In genomic region chr10:101216207-101216607, GRCh38 we compare ENCODE assay signal across 13 cellular contexts. TPM values are rescaled to one million over a fixed set of nuclear protein-coding genes. Genes with fewer than 3 reads are reported as not detected.
A peak's percentile ranks its signal among the peaks of the same experiment; 100 is the strongest.
DNase-seq lines count a peak whose midpoint lies in the region; ATAC-seq and TF ChIP-seq lines count a peak whose summit lies in the region.
"Had no signal": no experiment of that assay in that cellular context is flagged by ENCODE, and none has a peak within 500 bp of the region (broad histone marks: within the 10 kb centered on the region; RNA-seq: fewer than 3 reads in every experiment).

No MANE protein-coding gene starts in this region.

- H3K4me2 ChIP-seq in neural cell (ENCODE audit: low read length), result no peak overlapping the region

- POLR2A ChIA-PET in activated naive CD8-positive, alpha-beta T cell treated with anti-CD3 and anti-CD28 coated beads, Interleukin-2, amount 10 ng/mL, durations not matched to agents 7 days and 5 days (lab: Charles Lee), result no interaction called here

- H3K4me3 Mint-ChIP-seq in activated naive CD8-positive, alpha-beta T cell treated with anti-CD3 and anti-CD28 coated beads, Interleukin-2, amount 10 ng/mL, durations not matched to agents 7 days and 5 days, result peak overlapping the region; percentile 30

- H3K36me3 ChIP-seq in neural cell (ENCODE audit: insufficient read depth, low read length) (no peaks in the 10 kb centered on the region), right lobe of liver (no peaks in the 10 kb centered on the region), vagina (no peaks in the 10 kb centered on the region)

- H3K4me1 ChIP-seq in right lobe of liver (peaks cover 0 to 18% (median 0%) of the 10 kb centered on the region in 4 donors), vagina (peaks cover 42% of the 10 kb centered on the region)

- no peaks in the 10 kb centered on the region for H3K9me3 Mint-ChIP-seq in activated naive CD8-positive, alpha-beta T cell treated with anti-CD3 and anti-CD28 coated beads, Interleukin-2, amount 10 ng/mL, durations not matched to agents 7 days and 5 days

- H3K36me3 Mint-ChIP-seq in activated naive CD8-positive, alpha-beta T cell treated with anti-CD3 and anti-CD28 coated beads, Interleukin-2, amount 10 ng/mL, durations not matched to agents 7 days and 5 days, result no peaks in the 10 kb centered on the region

- WGBS in right lobe of liver (ENCODE audit: insufficient coverage, low coverage, low lambda C conversion rate, missing lambda C conversion rate), result 3% methylated on average over 14 of the region's 26 CpGs

- H3K9me3 ChIP-seq in neural cell (ENCODE audit: low read length), result no peaks in the 10 kb centered on the region
- no peaks in the 10 kb centered on the region for H3K9me3 ChIP-seq in right lobe of liver
- H3K9me3 ChIP-seq in vagina, result no peaks in the 10 kb centered on the region

- DNase-seq in DMS79 treated with DMSO at 0.1 percent for 48 hours (lab: John Stamatoyannopoulos, UW) (peak; percentile 19), DMS79 (lab: John Stamatoyannopoulos, UW) (no peak), right lobe of liver (no peak), vagina (ENCODE audit: extremely low spot score in 2 of 2) (no peak), glomerular visceral epithelial cell (ENCODE audit: extremely low spot score) (no peak)
- DNase-seq in activated naive CD8-positive, alpha-beta T cell treated with anti-CD3 and anti-CD28 coated beads, Interleukin-2, amount 10 ng/mL, durations not matched to agents 7 days and 5 days, result peak; percentile 43
- DNase-seq: 8988T, amygdala, NCI-H524 treated with DMSO at 0.1 percent for 48 hours, right cardiac atrium had no signal

- peaks cover 100% of the 10 kb centered on the region for H3K27me3 ChIP-seq in neural cell (ENCODE audit: insufficient read depth, low read depth, low read length)
- peaks cover 31 to 54% of the 10 kb centered on the region in 2 donors for H3K27me3 ChIP-seq in right lobe of liver
- peaks cover 42% of the 10 kb centered on the region for H3K27me3 ChIP-seq in vagina

- no peak for ATAC-seq in activated naive CD8-positive, alpha-beta T cell treated with anti-CD3 and anti-CD28 coated beads, Interleukin-2, amount 10 ng/mL, durations not matched to agents 7 days and 5 days (ENCODE audit: low read depth)
- ATAC-seq in right lobe of liver, result no peak
- ATAC-seq: right cardiac atrium had no signal

- TF ChIP-seq POLR2A in right lobe of liver (IDR thresholded peaks at IDR 0.05), result no peak
- TF ChIP-seq POLR2A in vagina (IDR thresholded peaks at IDR 0.05), result no peak

- H3K9me2 ChIP-seq in neural cell (ENCODE audit: insufficient read depth, low read length), result no peaks in the 10 kb centered on the region

- TF ChIP-seq RAD21 in Ishikawa (IDR thresholded peaks at IDR 0.05; ENCODE audit: low read depth) (no peak), neural cell (conservative IDR thresholded peaks at IDR 0.05) (no peak)

- peaks cover 81% of the 10 kb centered on the region for H3K27me3 Mint-ChIP-seq in activated naive CD8-positive, alpha-beta T cell treated with anti-CD3 and anti-CD28 coated beads, Interleukin-2, amount 10 ng/mL, durations not matched to agents 7 days and 5 days

- no peaks in the 10 kb centered on the region for H4K20me1 ChIP-seq in neural cell (ENCODE audit: insufficient read depth)

- no peaks in the 10 kb centered on the region for H3K79me2 ChIP-seq in neural cell (replicated peaks; ENCODE audit: insufficient read depth, low read length)

- intact Hi-C loops in right lobe of liver (cut with DNase I) (loop anchor here in 1 of 2 donors (10.0 kb wide), 1 partner anchor 559 kb away; the partner anchor contains the start of gene FGF8), vagina (cut with DNase I) (loop anchor here (5.0 kb wide), 1 partner anchor 351 kb away; no protein-coding TSS in a partner anchor)

- H3K27ac ChIP-seq in neural cell (ENCODE audit: low read length) (no peak overlapping the region), right lobe of liver (no peak overlapping the region), vagina (no peak overlapping the region)

- no peak overlapping the region for H3K4me3 ChIP-seq in neural cell (ENCODE audit: low read length)
- no peak overlapping the region for H3K4me3 ChIP-seq in right lobe of liver
- no peak overlapping the region for H3K4me3 ChIP-seq in vagina

- peaks cover 17% of the 10 kb centered on the region for H3K4me1 Mint-ChIP-seq in activated naive CD8-positive, alpha-beta T cell treated with anti-CD3 and anti-CD28 coated beads, Interleukin-2, amount 10 ng/mL, durations not matched to agents 7 days and 5 days

- H3K9ac ChIP-seq in neural cell (ENCODE audit: low read length), result no peak overlapping the region

- H3K27ac Mint-ChIP-seq in activated naive CD8-positive, alpha-beta T cell treated with anti-CD3 and anti-CD28 coated beads, Interleukin-2, amount 10 ng/mL, durations not matched to agents 7 days and 5 days, result no peak overlapping the region

- no peaks in the 10 kb centered on the region for H3F3A ChIP-seq in neural cell (ENCODE audit: insufficient read depth, low read length, poor library complexity, severe bottlenecking)

- TF ChIP-seq CTCF in neural cell (IDR thresholded peaks at IDR 0.05; ENCODE audit: poor library complexity, severe bottlenecking) (no peak), right lobe of liver (IDR thresholded peaks at IDR 0.05) (no peak), vagina (IDR thresholded peaks at IDR 0.05) (no peak)

- no peak for TF ChIP-seq EP300 in Ishikawa (IDR thresholded peaks at IDR 0.05; ENCODE audit: borderline replicate concordance)
- no peak for TF ChIP-seq EP300 in neural cell (conservative IDR thresholded peaks at IDR 0.05; ENCODE audit: poor library complexity, severe bottlenecking)

- no peak overlapping the region for H2AFZ ChIP-seq in neural cell (ENCODE audit: low read depth, low read length)

TF ChIP-seq in Ishikawa, 13 proteins besides CTCF, POLR2A, EP300 and RAD21:
- TF ChIP-seq YY1 (IDR thresholded peaks at IDR 0.05; ENCODE audit: low read depth) (no peak), TEAD4 (IDR thresholded peaks at IDR 0.05) (no peak), TAF1 (IDR thresholded peaks at IDR 0.05; ENCODE audit: low read depth) (no peak)
- TF ChIP-seq, protein P1, sequence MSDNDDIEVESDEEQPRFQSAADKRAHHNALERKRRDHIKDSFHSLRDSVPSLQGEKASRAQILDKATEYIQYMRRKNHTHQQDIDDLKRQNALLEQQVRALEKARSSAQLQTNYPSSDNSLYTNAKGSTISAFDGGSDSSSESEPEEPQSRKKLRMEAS (IDR thresholded peaks at IDR 0.05), result 0 out of 2 replicates have a peak, but pooled peaks have one; percentile 1

TF ChIP-seq in neural cell, 6 proteins besides CTCF, POLR2A, EP300 and RAD21:
- TF ChIP-seq TAF1 (IDR thresholded peaks at IDR 0.05; ENCODE audit: low read depth), result no peak
- no peak for TF ChIP-seq MXI1 (conservative IDR thresholded peaks at IDR 0.05; ENCODE audit: poor library complexity, severe bottlenecking)
- TF ChIP-seq SMC3 (conservative IDR thresholded peaks at IDR 0.05; ENCODE audit: poor library complexity), result no peak
- peak; percentile 2 for TF ChIP-seq POLR2AphosphoS5 (IDR thresholded peaks at IDR 0.05)
TF ChIP-seq in neural cell: peak in this region for 1.

RNA-seq across cellular contexts. Expression of gene LBX1, which starts 13.1 kb away (rescaled TPM):
- total RNA-seq in activated naive CD8-positive, alpha-beta T cell treated with anti-CD3 and anti-CD28 coated beads, Interleukin-2, amount 10 ng/mL, durations not matched to agents 7 days and 5 days, result not detected
- 0.08 TPM in 1 of 2 replicates, not detected in the other for polyA plus RNA-seq in neural cell
- polyA minus RNA-seq in neural cell, result not detected in 2 replicates
- total RNA-seq in right lobe of liver (not detected), vagina (not detected)
- total RNA-seq: right cardiac atrium, SK-MEL-5 had no signal
- polyA plus RNA-seq: right cardiac atrium had no signal

Comparison
In these comparisons a context has a peak if more than half of its experiments do, and no peak if none do; other contexts are left out.
1. DNase-seq: peak in DMS79 treated with DMSO at 0.1 percent for 48 hours (single experiment) and activated naive CD8-positive, alpha-beta T cell treated with anti-CD3 and anti-CD28 coated beads, Interleukin-2, amount 10 ng/mL, durations not matched to agents 7 days and 5 days (single experiment); none in DMS79 (single experiment), right lobe of liver (0 of 3), vagina (0 of 2) and glomerular visceral epithelial cell (single experiment).